22 cellular contexts compared by ENCODE assay signal in the genomic region with DNA sequence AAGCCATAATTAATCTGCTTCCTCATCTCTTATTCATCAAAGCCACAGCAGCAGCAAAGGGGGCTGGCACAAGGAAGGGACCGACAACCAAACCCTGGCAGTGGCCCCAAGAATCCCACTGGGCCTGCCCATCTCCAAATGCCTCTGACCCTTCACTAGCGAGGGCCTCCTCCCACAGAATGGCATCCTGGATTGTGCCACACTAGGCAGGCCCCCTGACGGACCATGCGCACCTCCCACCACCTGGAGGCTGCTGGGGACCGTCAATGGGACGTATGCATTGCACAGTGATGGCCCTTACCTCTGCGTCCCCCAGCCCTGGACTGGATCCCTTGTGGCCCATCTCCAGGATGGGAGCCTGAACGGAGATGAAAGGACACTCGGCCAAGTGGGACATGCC.
"Had no signal": no experiment of that assay in that cellular context is flagged by ENCODE, and none has a peak within 500 bp of the region (broad histone marks: within the 10 kb centered on the region; RNA-seq: fewer than 3 reads in every experiment).

No MANE protein-coding gene starts in this region.

- H3K27ac ChIP-seq: coronary artery, hepatocyte, left ventricle myocardium inferior, lower lobe of right lung, neutrophil, psoas muscle, right lobe of liver, stomach, thyroid gland, uterus had no signal

- H3K79me2 ChIP-seq: hepatocyte had no signal

- H3K9me3 ChIP-seq: left ventricle myocardium inferior, lower lobe of right lung, neutrophil, psoas muscle, right lobe of liver, stomach, thyroid gland, uterus had no signal

- H3K27me3 ChIP-seq: dorsolateral prefrontal cortex, hepatocyte, right lobe of liver, thyroid gland, uterus had no signal

- H3K4me1 ChIP-seq: psoas muscle had no signal

- H3K4me3 ChIP-seq: coronary artery, dorsolateral prefrontal cortex, hepatocyte, left ventricle myocardium inferior, lower lobe of right lung, psoas muscle, right lobe of liver, stomach, thyroid gland, uterus had no signal

- H3K4me2 ChIP-seq: hepatocyte had no signal

- FAIRE-seq: kidney had no signal

- H3K36me3 ChIP-seq: left ventricle myocardium inferior, lower lobe of right lung, neutrophil, right lobe of liver, stomach, thyroid gland, uterus had no signal

- H3K27ac Mint-ChIP-seq: memory B cell, nephron, type B pancreatic cell had no signal

- H3K4me3 Mint-ChIP-seq: memory B cell, type B pancreatic cell had no signal

- H2AFZ ChIP-seq: hepatocyte had no signal

- H3K9me3 Mint-ChIP-seq: memory B cell, nephron, type B pancreatic cell had no signal

- H3K27me3 Mint-ChIP-seq: type B pancreatic cell had no signal

- DNase-seq: effector CD8-positive, alpha-beta T cell; kidney; left cardiac atrium; left ventricle myocardium inferior; midbrain; retina; right lobe of liver; stimulated activated CD4-positive, alpha-beta T cell treated with anti-CD3 and anti-CD28 coated beads, Interleukin-2, amount 100 ng/mL, for 24 hours; stimulated activated CD4-positive, alpha-beta T cell treated with anti-CD3 and anti-CD28 coated beads, Interleukin-4, amount 100 ng/mL, for 4 hours; stimulated activated naive CD4-positive, alpha-beta T cell; stomach; thyroid gland; uterus had no signal

- ATAC-seq: left cardiac atrium had no signal

- H3K36me3 Mint-ChIP-seq: memory B cell, type B pancreatic cell had no signal
